Comparison of ENCODE assay signal across 20 cellular contexts in the genomic region with DNA sequence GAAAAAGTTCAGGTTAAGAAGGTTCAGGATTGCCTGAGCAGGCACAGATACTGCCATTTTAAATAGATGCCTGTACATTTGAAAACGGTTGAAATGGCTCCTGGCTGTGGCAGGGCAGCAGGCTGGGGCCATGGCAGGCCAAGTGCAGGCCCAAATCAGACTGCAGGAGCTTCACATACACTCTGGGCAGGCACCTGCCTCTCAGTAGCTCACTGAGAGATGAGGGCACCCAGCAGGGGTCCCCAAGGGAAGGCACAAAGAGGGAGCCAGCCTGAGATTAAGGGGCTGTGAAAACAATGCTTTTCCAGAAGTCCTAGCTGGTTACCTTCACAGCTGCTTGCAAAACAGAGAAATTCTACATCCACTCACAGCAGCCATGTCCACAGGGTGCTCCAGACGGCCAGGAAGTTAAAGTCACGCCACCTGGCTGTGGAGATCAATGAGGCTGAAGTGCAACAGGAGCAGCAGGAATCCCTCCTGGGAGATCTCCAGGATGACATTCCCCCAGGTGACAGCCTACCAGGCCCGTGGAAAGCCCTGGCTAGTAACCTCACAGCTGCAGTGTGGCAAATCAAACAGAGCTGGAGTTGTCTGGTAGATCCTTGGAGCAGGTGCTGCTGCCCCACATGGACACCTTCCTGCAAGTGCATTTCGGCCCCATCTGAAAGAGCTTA. TPM values are rescaled to one million over a fixed set of nuclear protein-coding genes. Genes with fewer than 3 reads are reported as not detected.
DNase-seq lines count a peak whose midpoint lies in the region; ATAC-seq and TF ChIP-seq lines count a peak whose summit lies in the region.
"Had no signal": no experiment of that assay in that cellular context is flagged by ENCODE, and none has a peak within 500 bp of the region (broad histone marks: within the 10 kb centered on the region; RNA-seq: fewer than 3 reads in every experiment).

No MANE protein-coding gene starts in this region.

- H3K79me1 ChIP-seq in mesenchymal stem cell (replicated peaks; ENCODE audit: low read length, poor library complexity, severe bottlenecking) = no peaks in the 10 kb centered on the region

- no peak overlapping the region for H3K14ac ChIP-seq in mesenchymal stem cell (ENCODE audit: low read length in 2 of 2)

- no peak overlapping the region for H3K27ac Mint-ChIP-seq in GM23338
- no peak overlapping the region for H3K27ac Mint-ChIP-seq in activated T-helper 1 cell treated with anti-CD3 and anti-CD28 coated beads, Interleukin-12 subunit alpha, Interleukin-12 subunit beta, Interleukin-2, Interleukin-4 antibody, amounts not matched to agents 30 ng/mL and 10 ng/mL and 1 ng/mL, durations not matched to agents 14 hours and 24 hours and 36 hours
- H3K27ac Mint-ChIP-seq: mesothelial cell of epicardium, nephron had no signal

- H3K9ac ChIP-seq in mesenchymal stem cell (ENCODE audit: low read length) = no peak overlapping the region

- H2BK15ac ChIP-seq in mesenchymal stem cell (ENCODE audit: low read depth, poor library complexity, severe bottlenecking) = no peak overlapping the region

- no peak overlapping the region for H3K23ac ChIP-seq in mesenchymal stem cell (ENCODE audit: low read length in 2 of 2)

- peak overlapping the region; percentile 27 for H4K91ac ChIP-seq in mesenchymal stem cell (ENCODE audit: low read length)

- no peak overlapping the region for H3K4me2 ChIP-seq in GM23338
- no peak overlapping the region for H3K4me2 ChIP-seq in mesenchymal stem cell (ENCODE audit: low read length, poor library complexity, severe bottlenecking)

- no peaks in the 10 kb centered on the region for H3K27me3 ChIP-seq in GM23338 (ENCODE audit: insufficient read depth)
- peaks cover 0 to 44% of the 10 kb centered on the region in 2 experiments for H3K27me3 ChIP-seq in mesenchymal stem cell (ENCODE audit: control insufficient read depth in 1 of 2, insufficient read depth in 1 of 2, low read length in 2 of 2)
- H3K27me3 ChIP-seq in HAP-1 (ENCODE audit: low read depth) = no peaks in the 10 kb centered on the region; the same call in 1 of the 2 replicates
- H3K27me3 ChIP-seq: dorsolateral prefrontal cortex, gastrocnemius medialis had no signal

- H3K4me3 Mint-ChIP-seq in GM23338 = no peak overlapping the region
- no peak overlapping the region for H3K4me3 Mint-ChIP-seq in activated T-helper 1 cell treated with anti-CD3 and anti-CD28 coated beads, Interleukin-12 subunit alpha, Interleukin-12 subunit beta, Interleukin-2, Interleukin-4 antibody, amounts not matched to agents 30 ng/mL and 10 ng/mL and 1 ng/mL, durations not matched to agents 14 hours and 24 hours and 36 hours
- H3K4me3 Mint-ChIP-seq: mesothelial cell of epicardium, nephron had no signal

- intact Hi-C loops in activated T-helper 1 cell treated with anti-CD3 and anti-CD28 coated beads, Interleukin-12 subunit alpha, Interleukin-12 subunit beta, Interleukin-2, Interleukin-4 antibody, amounts not matched to agents 30 ng/mL and 10 ng/mL and 1 ng/mL, durations not matched to agents 14 hours and 24 hours and 36 hours (cut with micrococcal nuclease) = no loop called here

- H3K4me1 Mint-ChIP-seq in GM23338 = no peaks in the 10 kb centered on the region; the same call in 2 of the 3 replicates
- no peaks in the 10 kb centered on the region for H3K4me1 Mint-ChIP-seq in activated T-helper 1 cell treated with anti-CD3 and anti-CD28 coated beads, Interleukin-12 subunit alpha, Interleukin-12 subunit beta, Interleukin-2, Interleukin-4 antibody, amounts not matched to agents 30 ng/mL and 10 ng/mL and 1 ng/mL, durations not matched to agents 14 hours and 24 hours and 36 hours (ENCODE audit: low read depth)
- H3K4me1 Mint-ChIP-seq: mesothelial cell of epicardium, nephron had no signal

- 71% methylated on average over 5 of the region's 5 CpGs for WGBS in mesenchymal stem cell

- no peaks in the 10 kb centered on the region; the same call in 1 of the 2 replicates for H3K36me3 ChIP-seq in GM23338 (ENCODE audit: insufficient read depth)
- H3K36me3 ChIP-seq in mesenchymal stem cell (ENCODE audit: control insufficient read depth in 1 of 2, insufficient read depth in 2 of 2, low read depth in 1 of 2, low read length in 2 of 2) = no peaks in the 10 kb centered on the region
- H3K36me3 ChIP-seq in HAP-1 (replicated peaks) = no peaks in the 10 kb centered on the region
- H3K36me3 ChIP-seq: gastrocnemius medialis had no signal

- no peak overlapping the region for H2BK12ac ChIP-seq in mesenchymal stem cell (ENCODE audit: low read length in 2 of 2)

- peak overlapping the region; percentile 8 for H4K8ac ChIP-seq in mesenchymal stem cell (ENCODE audit: low read length)

- in situ Hi-C loops in HAP-1 (cut with MboI; ENCODE audit: low sequenced_read_pairs) = loop anchor here (25.0 kb wide), 1 partner anchor 842 kb away; no protein-coding TSS in a partner anchor

- H2AFZ ChIP-seq in GM23338 (0 out of 2 replicates have a peak overlapping the region, but pooled peaks have one; percentile 38), mesenchymal stem cell (ENCODE audit: low read depth, low read length) (no peak overlapping the region)

- no peaks in the 10 kb centered on the region for H4K20me1 ChIP-seq in GM23338 (replicated peaks; ENCODE audit: insufficient read depth)

- no peak overlapping the region for H2AK5ac ChIP-seq in mesenchymal stem cell (ENCODE audit: low read length, severe bottlenecking)

- H2BK5ac ChIP-seq in mesenchymal stem cell (ENCODE audit: low read depth, low read length, poor library complexity, severe bottlenecking) = no peak overlapping the region

- DNase-seq in GM23338 (ENCODE audit: low spot score) (no peak), NCI-H1092 (lab: John Stamatoyannopoulos, UW) (peak; percentile 13), NCI-H510A (lab: John Stamatoyannopoulos, UW) (peak; percentile 37), mesenchymal stem cell (no peak), HAP-1 (ENCODE audit: low spot score in 2 of 2) (no peak)
- no peak for DNase-seq in activated effector memory CD4-positive, alpha-beta T cell treated with Interleukin-2 at 50 U/mL for 16 hours
- DNase-seq in activated T-helper 1 cell treated with anti-CD3 and anti-CD28 coated beads, Interleukin-12 subunit alpha, Interleukin-12 subunit beta, Interleukin-2, Interleukin-4 antibody, amounts not matched to agents 30 ng/mL and 10 ng/mL and 1 ng/mL, durations not matched to agents 14 hours and 24 hours and 36 hours (ENCODE audit: low spot score) = no peak
- DNase-seq: dorsolateral prefrontal cortex; gastrocnemius medialis; HCEC 1CT; left cardiac atrium; NCI-H1694 treated with DMSO at 0.1 percent for 48 hours; NCI-H774; small intestine; stimulated activated CD4-positive, alpha-beta T cell treated with anti-CD3 and anti-CD28 coated beads, Interleukin-4, amount 100 ng/mL, for 1 hour; T-helper 9 cell had no signal

- no peaks in the 10 kb centered on the region for H3K79me2 ChIP-seq in GM23338 (replicated peaks; ENCODE audit: insufficient read depth)

- H3K36me3 Mint-ChIP-seq in GM23338 (ENCODE audit: low read depth) = peaks cover 8% of the 10 kb centered on the region
- no peaks in the 10 kb centered on the region for H3K36me3 Mint-ChIP-seq in activated T-helper 1 cell treated with anti-CD3 and anti-CD28 coated beads, Interleukin-12 subunit alpha, Interleukin-12 subunit beta, Interleukin-2, Interleukin-4 antibody, amounts not matched to agents 30 ng/mL and 10 ng/mL and 1 ng/mL, durations not matched to agents 14 hours and 24 hours and 36 hours (ENCODE audit: low read depth)
- H3K36me3 Mint-ChIP-seq: mesothelial cell of epicardium had no signal

- no peaks in the 10 kb centered on the region for H3K9me2 ChIP-seq in GM23338 (ENCODE audit: insufficient read depth)

- H3K18ac ChIP-seq in mesenchymal stem cell (ENCODE audit: low read depth in 1 of 2, low read length in 2 of 2) = no peak overlapping the region

- H3F3A ChIP-seq in GM23338 (replicated peaks; ENCODE audit: low read depth) = no peaks in the 10 kb centered on the region

- no peaks in the 10 kb centered on the region for H3K9me3 ChIP-seq in mesenchymal stem cell (ENCODE audit: control insufficient read depth, low read length)
- H3K9me3 ChIP-seq in HAP-1 = peaks cover 11% of the 10 kb centered on the region; the same call in 1 of the 2 replicates
- H3K9me3 ChIP-seq: gastrocnemius medialis had no signal

- no peak overlapping the region for H3K27ac ChIP-seq in GM23338 (ENCODE audit: low read depth)
- no peak overlapping the region for H3K27ac ChIP-seq in mesenchymal stem cell (ENCODE audit: low read length, poor library complexity, severe bottlenecking)
- H3K27ac ChIP-seq: dorsolateral prefrontal cortex, gastrocnemius medialis had no signal

- H3K4me3 ChIP-seq in GM23338 (no peak overlapping the region), mesenchymal stem cell (ENCODE audit: insufficient read depth in 1 of 2, low read depth in 1 of 2, low read length in 2 of 2) (no peak overlapping the region), HAP-1 (no peak overlapping the region)
- H3K4me3 ChIP-seq: dorsolateral prefrontal cortex, gastrocnemius medialis had no signal

- peaks cover 12% of the 10 kb centered on the region for H3K27me3 Mint-ChIP-seq in GM23338 (ENCODE audit: insufficient read depth, low read depth, poor library complexity)
- H3K27me3 Mint-ChIP-seq in activated T-helper 1 cell treated with anti-CD3 and anti-CD28 coated beads, Interleukin-12 subunit alpha, Interleukin-12 subunit beta, Interleukin-2, Interleukin-4 antibody, amounts not matched to agents 30 ng/mL and 10 ng/mL and 1 ng/mL, durations not matched to agents 14 hours and 24 hours and 36 hours (ENCODE audit: insufficient read depth) = peaks cover 12% of the 10 kb centered on the region

- H3K4me1 ChIP-seq in GM23338 (ENCODE audit: insufficient read depth) = no peaks in the 10 kb centered on the region
- no peaks in the 10 kb centered on the region for H3K4me1 ChIP-seq in mesenchymal stem cell (ENCODE audit: control insufficient read depth, insufficient read depth, low read depth, low read length)
- H3K4me1 ChIP-seq in HAP-1 = no peaks in the 10 kb centered on the region

- 0 out of 4 replicates have a peak, but pooled peaks of 1 of the 2 experiments have one; percentile 0 for TF ChIP-seq CTCF in GM23338 (conservative IDR thresholded peaks at IDR 0.05; ENCODE audit: low read depth in 2 of 2)

- H2BK120ac ChIP-seq in mesenchymal stem cell (ENCODE audit: low read depth, low read length) = no peak overlapping the region

- H3K4ac ChIP-seq in mesenchymal stem cell (ENCODE audit: low read depth in 1 of 2, low read length in 2 of 2) = no peak overlapping the region

- peak; percentile 59 for ATAC-seq in GM23338
- no peak for ATAC-seq in HG03139 (IDR thresholded peaks at IDR 0.05; ENCODE audit: unreplicated experiment)
- ATAC-seq: SK-N-SH treated with all-trans-retinoic acid at 6 μM for 48 hours had no signal

- peaks cover 21% of the 10 kb centered on the region for H3K9me3 Mint-ChIP-seq in GM23338
- H3K9me3 Mint-ChIP-seq in activated T-helper 1 cell treated with anti-CD3 and anti-CD28 coated beads, Interleukin-12 subunit alpha, Interleukin-12 subunit beta, Interleukin-2, Interleukin-4 antibody, amounts not matched to agents 30 ng/mL and 10 ng/mL and 1 ng/mL, durations not matched to agents 14 hours and 24 hours and 36 hours = peaks cover 6% of the 10 kb centered on the region

RNA-seq across cellular contexts. Expression of gene RAET1E, which starts 6.2 kb away (rescaled TPM):
- not detected in 2 replicates for total RNA-seq in GM23338 (2014; rRNA removed; shearing (Covaris generic))
- not detected in 2 replicates for polyA plus RNA-seq in GM23338 (2016; fragmentation: Nextera tagmentation; extraction: Ambion mirVana)
- 0.21 TPM for polyA plus RNA-seq in mesenchymal stem cell (2013, experiment 1 of 2)
- 0.25 TPM for polyA plus RNA-seq in mesenchymal stem cell (2013, experiment 2 of 2)
- total RNA-seq in activated T-helper 1 cell treated with anti-CD3 and anti-CD28 coated beads, Interleukin-12 subunit alpha, Interleukin-12 subunit beta, Interleukin-2, Interleukin-4 antibody, amounts not matched to agents 30 ng/mL and 10 ng/mL and 1 ng/mL, durations not matched to agents 14 hours and 24 hours and 36 hours = not detected in 2 replicates
- total RNA-seq: mesothelial cell of epicardium had no signal

RNA-seq across cellular contexts. Expression of gene RAET1G, which starts 18.8 kb away (rescaled TPM):
- not detected in 2 replicates for total RNA-seq in GM23338 (2014; rRNA removed; shearing (Covaris generic))
- polyA plus RNA-seq in GM23338 (2016; fragmentation: Nextera tagmentation; extraction: Ambion mirVana) = not detected in 2 replicates
- 1.4 TPM for polyA plus RNA-seq in mesenchymal stem cell (2013, experiment 1 of 2)
- polyA plus RNA-seq in mesenchymal stem cell (2013, experiment 2 of 2) = 1.4 TPM
- total RNA-seq in activated T-helper 1 cell treated with anti-CD3 and anti-CD28 coated beads, Interleukin-12 subunit alpha, Interleukin-12 subunit beta, Interleukin-2, Interleukin-4 antibody, amounts not matched to agents 30 ng/mL and 10 ng/mL and 1 ng/mL, durations not matched to agents 14 hours and 24 hours and 36 hours = 0.18 TPM in 1 of 2 replicates, not detected in the other
- total RNA-seq: mesothelial cell of epicardium had no signal

RNA-seq across cellular contexts. Expression of gene ULBP2, which starts 37.7 kb away (rescaled TPM):
- 1.1 TPM in 1 of 2 replicates, not detected in the other for total RNA-seq in GM23338 (2014; rRNA removed; shearing (Covaris generic))
- 0.21 TPM in 1 of 2 replicates, not detected in the other for polyA plus RNA-seq in GM23338 (2016; fragmentation: Nextera tagmentation; extraction: Ambion mirVana)
- 6.4 TPM for polyA plus RNA-seq in mesenchymal stem cell (2013, experiment 1 of 2)
- polyA plus RNA-seq in mesenchymal stem cell (2013, experiment 2 of 2) = 7.4 TPM
- 0.32 and 0.65 TPM in 2 replicates for total RNA-seq in activated T-helper 1 cell treated with anti-CD3 and anti-CD28 coated beads, Interleukin-12 subunit alpha, Interleukin-12 subunit beta, Interleukin-2, Interleukin-4 antibody, amounts not matched to agents 30 ng/mL and 10 ng/mL and 1 ng/mL, durations not matched to agents 14 hours and 24 hours and 36 hours

RNA-seq across cellular contexts. Expression of gene LRP11, which starts 39.9 kb away (rescaled TPM):
- total RNA-seq in GM23338 (2014; rRNA removed; shearing (Covaris generic)) = 31.5 and 37.1 TPM in 2 replicates
- 9.3 and 10.8 TPM in 2 replicates for polyA plus RNA-seq in GM23338 (2016; fragmentation: Nextera tagmentation; extraction: Ambion mirVana)
- 47.8 TPM for polyA plus RNA-seq in mesenchymal stem cell (2013, experiment 1 of 2)
- polyA plus RNA-seq in mesenchymal stem cell (2013, experiment 2 of 2) = 47.1 TPM
- total RNA-seq in activated T-helper 1 cell treated with anti-CD3 and anti-CD28 coated beads, Interleukin-12 subunit alpha, Interleukin-12 subunit beta, Interleukin-2, Interleukin-4 antibody, amounts not matched to agents 30 ng/mL and 10 ng/mL and 1 ng/mL, durations not matched to agents 14 hours and 24 hours and 36 hours = 3.5 and 5.1 TPM in 2 replicates

RNA-seq across cellular contexts. Expression of gene ULBP1, which starts 59.7 kb away (rescaled TPM):
- 1.0 and 1.7 TPM in 2 replicates for total RNA-seq in GM23338 (2014; rRNA removed; shearing (Covaris generic))
- polyA plus RNA-seq in GM23338 (2016; fragmentation: Nextera tagmentation; extraction: Ambion mirVana) = 0.74 and 1.3 TPM in 2 replicates
- 6.5 TPM for polyA plus RNA-seq in mesenchymal stem cell (2013, experiment 1 of 2)
- 6.7 TPM for polyA plus RNA-seq in mesenchymal stem cell (2013, experiment 2 of 2)
- 0.91 and 0.99 TPM in 2 replicates for total RNA-seq in activated T-helper 1 cell treated with anti-CD3 and anti-CD28 coated beads, Interleukin-12 subunit alpha, Interleukin-12 subunit beta, Interleukin-2, Interleukin-4 antibody, amounts not matched to agents 30 ng/mL and 10 ng/mL and 1 ng/mL, durations not matched to agents 14 hours and 24 hours and 36 hours

Comparison
In these comparisons a context has a peak if more than half of its experiments do, and no peak if none do; other contexts are left out.
1. DNase-seq: peak in NCI-H1092 (single experiment) and NCI-H510A (single experiment); none in GM23338 (single experiment), mesenchymal stem cell (single experiment), HAP-1 (0 of 2), activated effector memory CD4-positive, alpha-beta T cell treated with Interleukin-2 at 50 U/mL for 16 hours (single experiment) and activated T-helper 1 cell treated with anti-CD3 and anti-CD28 coated beads, Interleukin-12 subunit alpha, Interleukin-12 subunit beta, Interleukin-2, Interleukin-4 antibody, amounts not matched to agents 30 ng/mL and 10 ng/mL and 1 ng/mL, durations not matched to agents 14 hours and 24 hours and 36 hours (single experiment).